19 cellular contexts compared by ENCODE assay signal in the genomic region with DNA sequence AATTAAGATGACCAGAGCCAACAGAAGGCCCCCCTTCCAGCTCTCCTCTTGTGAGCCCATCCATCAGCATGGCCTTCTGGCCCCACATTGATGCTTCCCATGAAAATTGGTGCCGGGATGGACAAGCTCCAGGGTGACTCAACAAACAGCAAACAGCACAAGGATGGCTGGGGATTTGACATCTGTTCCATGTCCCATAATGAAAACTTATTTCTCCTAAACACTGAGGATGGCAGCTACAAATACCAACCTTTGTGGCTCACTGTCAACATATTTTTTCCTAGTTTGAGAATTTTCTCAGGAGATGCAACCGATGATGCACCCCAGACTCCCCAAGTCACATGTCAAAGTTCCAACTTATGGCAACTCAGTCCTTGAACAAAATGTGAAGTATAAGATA.
DNase-seq lines count a peak whose midpoint lies in the region; TF ChIP-seq lines count a peak whose summit lies in the region.
"Had no signal": no experiment of that assay in that cellular context is flagged by ENCODE, and none has a peak within 500 bp of the region (broad histone marks: within the 10 kb centered on the region; RNA-seq: fewer than 3 reads in every experiment).

No MANE protein-coding gene starts in this region.

- H3K27ac ChIP-seq in GM23248 (peak overlapping the region; percentile 92), smooth muscle cell (ENCODE audit: low read depth) (no peak overlapping the region)
- H3K27ac ChIP-seq: left ventricle myocardium inferior had no signal

- peaks cover 33 to 66% (median 34%) of the 10 kb centered on the region in 3 donors for H3K27me3 Mint-ChIP-seq in CD14-positive monocyte (ENCODE audit: low read depth in 3 of 3)

- H4K20me1 ChIP-seq in GM23248 (ENCODE audit: insufficient read depth) (no peaks in the 10 kb centered on the region), smooth muscle cell (ENCODE audit: low read depth) (no peaks in the 10 kb centered on the region)

- peaks cover 44% of the 10 kb centered on the region for H3F3A ChIP-seq in GM23248 (ENCODE audit: insufficient read depth)
- no peaks in the 10 kb centered on the region for H3F3A ChIP-seq in smooth muscle cell (ENCODE audit: low read depth)

- in situ Hi-C loops in GM23248 (cut with MboI): no loop called here

- H3K9me2 ChIP-seq in GM23248 (ENCODE audit: insufficient read depth): no peaks in the 10 kb centered on the region

- H3K27ac Mint-ChIP-seq in CD14-positive monocyte: no peak overlapping the region
- H3K27ac Mint-ChIP-seq: B cell had no signal

- peaks cover 2 to 10% (median 7%) of the 10 kb centered on the region in 7 donors for H3K9me3 Mint-ChIP-seq in CD14-positive monocyte

- no peak overlapping the region for H3K4me3 Mint-ChIP-seq in CD14-positive monocyte
- H3K4me3 Mint-ChIP-seq: B cell; central memory CD8-positive, alpha-beta T cell; IgD-negative memory B cell had no signal

- H2AFZ ChIP-seq in GM23248: no peak overlapping the region
- H2AFZ ChIP-seq in smooth muscle cell (ENCODE audit: low read depth): no peak overlapping the region

- DNase-seq in AG10803 (ENCODE audit: low read depth) (peak; percentile 95), GM23248 (peak; percentile 77), adipocyte (ENCODE audit: low read depth) (no peak), myocyte (ENCODE audit: low read depth) (peak; percentile 81), KG1 (lab: John Stamatoyannopoulos, UW) (no peak), smooth muscle cell (lab: John Stamatoyannopoulos, UW; ENCODE audit: unreplicated experiment) (no peak), CD14-positive monocyte (ENCODE audit: low spot score) (no peak)
- DNase-seq in activated CD8-positive, alpha-beta memory T cell treated with anti-CD3 and anti-CD28 coated beads, Interleukin-2, amount 50 U/mL, for 48 hours: no peak
- DNase-seq: activated CD4-positive, alpha-beta T cell treated with anti-CD3 and anti-CD28 coated beads for 48 hours; activated gamma-delta T cell treated with Interleukin-2 at 50 U/mL for 16 hours; amygdala; left ventricle myocardium inferior; mucosa of descending colon; NCI-H1930; NK-92 treated with Interleukin-12 subunit alpha and Interleukin-12 subunit beta, amount 100 ng/mL, for 24 hours; stimulated activated CD4-positive, alpha-beta T cell treated with anti-CD3 and anti-CD28 coated beads, Interleukin-15, amount 100 ng/mL, for 24 hours had no signal

- no peak overlapping the region for H3K4me3 ChIP-seq in AG10803 (ENCODE audit: low read length)
- H3K4me3 ChIP-seq in GM23248: no peak overlapping the region
- peak overlapping the region; percentile 42 for H3K4me3 ChIP-seq in adipocyte (ENCODE audit: low read length)
- H3K4me3 ChIP-seq in smooth muscle cell: no peak overlapping the region
- H3K4me3 ChIP-seq: left ventricle myocardium inferior, mucosa of descending colon had no signal

- no peaks in the 10 kb centered on the region for H3K27me3 ChIP-seq in GM23248 (replicated peaks; ENCODE audit: insufficient read depth)
- H3K27me3 ChIP-seq in adipocyte (replicated peaks; ENCODE audit: control insufficient read depth, insufficient read depth, low read length): no peaks in the 10 kb centered on the region
- peaks cover 7% of the 10 kb centered on the region for H3K27me3 ChIP-seq in smooth muscle cell (ENCODE audit: low read depth)

- H3K79me2 ChIP-seq in GM23248 (ENCODE audit: insufficient read depth): no peaks in the 10 kb centered on the region
- H3K79me2 ChIP-seq in smooth muscle cell (ENCODE audit: low read depth): no peaks in the 10 kb centered on the region

- no peaks in the 10 kb centered on the region for H3K36me3 Mint-ChIP-seq in CD14-positive monocyte

- H3K4me1 ChIP-seq in GM23248 (ENCODE audit: insufficient read depth): peaks cover 67% of the 10 kb centered on the region
- H3K4me1 ChIP-seq in adipocyte (ENCODE audit: control insufficient read depth, insufficient read depth, low read length): peaks cover 61% of the 10 kb centered on the region
- no peaks in the 10 kb centered on the region for H3K4me1 ChIP-seq in smooth muscle cell (ENCODE audit: low read depth)
- H3K4me1 ChIP-seq: left ventricle myocardium inferior had no signal

- TF ChIP-seq CTCF in AG10803 (conservative IDR thresholded peaks at IDR 0.05; ENCODE audit: low read length) (no peak), smooth muscle cell (IDR thresholded peaks at IDR 0.05; ENCODE audit: borderline replicate concordance, insufficient read depth, poor library complexity, severe bottlenecking) (no peak), CD14-positive monocyte (IDR thresholded peaks at IDR 0.05) (no peak)

- H3K4me2 ChIP-seq in GM23248 (ENCODE audit: unreplicated experiment) (peak overlapping the region; percentile 31), smooth muscle cell (no peak overlapping the region)

- H3K36me3 ChIP-seq in GM23248 (ENCODE audit: low read depth) (no peaks in the 10 kb centered on the region), adipocyte (ENCODE audit: control insufficient read depth, insufficient read depth, low read length, severe bottlenecking) (no peaks in the 10 kb centered on the region), smooth muscle cell (ENCODE audit: low read depth) (no peaks in the 10 kb centered on the region)
- H3K36me3 ChIP-seq: left ventricle myocardium inferior had no signal

- H3K9ac ChIP-seq in GM23248 (peak overlapping the region; percentile 65), adipocyte (ENCODE audit: low read length) (no peak overlapping the region), smooth muscle cell (ENCODE audit: low read depth) (no peak overlapping the region)

- peaks cover 19% of the 10 kb centered on the region for H3K4me1 Mint-ChIP-seq in CD14-positive monocyte
- H3K4me1 Mint-ChIP-seq: B cell; central memory CD8-positive, alpha-beta T cell had no signal

- intact Hi-C loops in CD14-positive monocyte (cut with micrococcal nuclease): no loop called here

- no peaks in the 10 kb centered on the region for H3K9me3 ChIP-seq in GM23248 (ENCODE audit: low read depth)
- H3K9me3 ChIP-seq in adipocyte (ENCODE audit: control insufficient read depth, low read length): no peaks in the 10 kb centered on the region
- H3K9me3 ChIP-seq in smooth muscle cell (replicated peaks; ENCODE audit: low read depth): no peaks in the 10 kb centered on the region
- H3K9me3 ChIP-seq: mucosa of descending colon had no signal

- 55 to 72% methylated on average over 2 of the region's 2 CpGs for WGBS in GM23248 (ENCODE audit: low coverage in 1 of 2, low lambda C conversion rate in 2 of 2, missing lambda C conversion rate in 2 of 2), 2 experiments
- WGBS in smooth muscle cell (ENCODE audit: low lambda C conversion rate): 91% methylated on average over 2 of the region's 2 CpGs

Comparison
In these comparisons a context has a peak if more than half of its experiments do, and no peak if none do; other contexts are left out.
1. DNase-seq: peak in AG10803 (single experiment), GM23248 (single experiment) and myocyte (single experiment); none in adipocyte (single experiment), KG1 (single experiment), activated CD8-positive, alpha-beta memory T cell treated with anti-CD3 and anti-CD28 coated beads, Interleukin-2, amount 50 U/mL, for 48 hours (single experiment), smooth muscle cell (single experiment) and CD14-positive monocyte (single experiment).